Comparison of ENCODE assay signal across 1 cellular context in genomic region chr9:75063556-75064305, GRCh38.
TF ChIP-seq lines count a peak whose summit lies in the region.

No MANE protein-coding gene starts in this region.

TF ChIP-seq in H1, 55 proteins besides CTCF, POLR2A, EP300 and RAD21 (continued from another document):
- TF ChIP-seq CHD7 (IDR thresholded peaks at IDR 0.05; ENCODE audit: insufficient replicate concordance, low read length), result no peak
- no peak for TF ChIP-seq SRF (IDR thresholded peaks at IDR 0.05; ENCODE audit: low read depth, low read length)
- no peak for TF ChIP-seq SIN3A (conservative IDR thresholded peaks at IDR 0.05 in 1 of 2, IDR thresholded peaks at IDR 0.05 in 1 of 2; ENCODE audit: low read depth in 1 of 2, low read length in 2 of 2)
- TF ChIP-seq RXRA (IDR thresholded peaks at IDR 0.05; ENCODE audit: insufficient read depth, low read depth, low read length), result no peak
- TF ChIP-seq BRCA1 (IDR thresholded peaks at IDR 0.05; ENCODE audit: low read depth, low read length), result no peak
- no peak for TF ChIP-seq POU5F1 (IDR thresholded peaks at IDR 0.05; ENCODE audit: low read depth, low read length)
- no peak for TF ChIP-seq ZNF274 (IDR thresholded peaks at IDR 0.05; ENCODE audit: borderline replicate concordance, extremely low read depth, low read length)
- TF ChIP-seq NANOG (IDR thresholded peaks at IDR 0.05; ENCODE audit: insufficient read depth, low read depth, low read length, poor library complexity, severe bottlenecking), result no peak
- no peak for TF ChIP-seq BCL11A (IDR thresholded peaks at IDR 0.05; ENCODE audit: low read depth in 2 of 2, low read length in 2 of 2)
- TF ChIP-seq CREB1 (IDR thresholded peaks at IDR 0.05), result no peak
- TF ChIP-seq SP2 (IDR thresholded peaks at IDR 0.05; ENCODE audit: low read length), result no peak
TF ChIP-seq in H1: peak in this region for 0.
